Comparison of ENCODE assay signal across 8 cellular contexts in the genomic region with DNA sequence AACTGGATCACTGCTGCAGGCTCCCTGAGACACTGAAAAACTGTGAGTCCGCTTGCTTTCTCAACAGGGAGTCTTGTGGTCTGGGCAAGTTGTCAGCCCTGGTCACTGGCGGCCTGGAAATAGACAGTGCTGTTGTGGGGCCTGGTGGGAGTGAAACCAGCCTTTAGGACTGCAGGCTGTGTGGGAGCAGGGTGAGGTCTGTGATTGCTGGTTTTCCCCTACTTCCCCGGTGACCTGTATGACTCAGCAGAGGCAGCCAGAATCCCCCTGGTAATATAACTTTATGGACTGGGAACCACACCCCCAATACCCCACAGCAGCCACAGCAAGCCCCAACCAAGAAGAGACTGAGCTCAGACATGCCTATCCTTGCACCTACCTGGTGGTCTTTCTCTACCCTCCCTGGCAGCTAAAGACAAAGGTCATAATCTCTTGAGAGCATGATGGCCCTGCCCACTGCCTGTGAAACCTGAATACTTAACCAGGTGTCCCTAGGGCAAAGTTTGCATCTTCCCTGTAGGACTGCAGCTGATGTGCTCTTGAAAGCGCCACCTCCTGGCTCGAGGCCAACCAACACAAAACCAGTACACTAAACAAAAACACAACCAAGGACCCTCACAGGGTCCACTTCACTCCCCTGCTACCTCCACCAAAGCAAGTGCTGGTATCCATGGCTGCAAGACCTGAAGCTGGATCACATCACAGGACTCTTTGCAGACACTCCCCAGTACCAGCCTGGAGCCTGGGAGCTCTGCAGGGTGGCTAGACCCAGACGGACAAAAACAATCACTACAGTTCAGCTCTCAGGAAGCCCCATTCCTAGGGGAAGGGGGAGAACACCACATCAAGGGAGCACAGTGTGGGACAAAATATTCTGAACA. TPM values are rescaled to one million over a fixed set of nuclear protein-coding genes. Genes with fewer than 3 reads are reported as not detected.
DNase-seq lines count a peak whose midpoint lies in the region; ATAC-seq, FAIRE-seq and TF ChIP-seq lines count a peak whose summit lies in the region.

No MANE protein-coding gene starts in this region.

- in situ Hi-C loops in HAP-1 (cut with MboI; ENCODE audit: low sequenced_read_pairs): no loop called here

- H3K36me3 ChIP-seq in DOHH2 (ENCODE audit: control insufficient read depth, low read length): no peaks in the 10 kb centered on the region
- H3K36me3 ChIP-seq in Peyer's patch: no peaks in the 10 kb centered on the region
- no peaks in the 10 kb centered on the region for H3K36me3 ChIP-seq in mucosa of descending colon (ENCODE audit: low read depth)
- H3K36me3 ChIP-seq in HAP-1 (replicated peaks): no peaks in the 10 kb centered on the region

- H3F3A ChIP-seq in DOHH2 (ENCODE audit: control insufficient read depth, insufficient read depth): no peaks in the 10 kb centered on the region

- ATAC-seq in GM19328 (IDR thresholded peaks at IDR 0.05; ENCODE audit: unreplicated experiment) (peak; percentile 98), HG03139 (IDR thresholded peaks at IDR 0.05; ENCODE audit: unreplicated experiment) (peak; percentile 99), mucosa of descending colon (peak; percentile 91)

- no peak overlapping the region for H3K4me2 ChIP-seq in DOHH2 (ENCODE audit: low read length)

- H3K4me1 ChIP-seq in DOHH2 (ENCODE audit: control insufficient read depth, low read length) (no peaks in the 10 kb centered on the region), Peyer's patch (peaks cover 0 to 5% (median 0%) of the 10 kb centered on the region in 4 donors), mucosa of descending colon (ENCODE audit: low read depth) (peaks cover 4% of the 10 kb centered on the region), HAP-1 (peaks cover 2% of the 10 kb centered on the region; the same call in 1 of the 2 replicates)

- no peaks in the 10 kb centered on the region for H3K9me3 ChIP-seq in DOHH2 (ENCODE audit: control insufficient read depth, insufficient read depth, low read length)
- H3K9me3 ChIP-seq in Peyer's patch: no peaks in the 10 kb centered on the region
- no peaks in the 10 kb centered on the region for H3K9me3 ChIP-seq in mucosa of descending colon
- H3K9me3 ChIP-seq in HAP-1: no peaks in the 10 kb centered on the region

- no peaks in the 10 kb centered on the region for H3K9me2 ChIP-seq in DOHH2 (replicated peaks; ENCODE audit: control insufficient read depth, low read length)

- no peak overlapping the region for H3K4me3 ChIP-seq in DOHH2 (ENCODE audit: low read length)
- no peak overlapping the region for H3K4me3 ChIP-seq in Peyer's patch
- no peak overlapping the region for H3K4me3 ChIP-seq in mucosa of descending colon
- H3K4me3 ChIP-seq in HAP-1: no peak overlapping the region

- DNase-seq in Peyer's patch (peak in 2 of 3 donors; percentile 58 to 70), mucosa of descending colon (peak in 2 of 3 donors; percentile 47 to 49), D721Med (ENCODE audit: insufficient read length, low spot score) (no peak), HAP-1 (ENCODE audit: low spot score in 2 of 2) (no peak)
- no peak for DNase-seq in NK-92 treated with Interleukin-12 subunit alpha and Interleukin-12 subunit beta, amount 100 ng/mL, for 24 hours (lab: John Stamatoyannopoulos, UW)

- no peak for FAIRE-seq in D721Med (lab: Jason Lieb, UNC)

- no peaks in the 10 kb centered on the region for H3K79me2 ChIP-seq in DOHH2 (ENCODE audit: control insufficient read depth, low read length)

- H3K27ac ChIP-seq in DOHH2 (ENCODE audit: low read depth, low read length) (no peak overlapping the region), Peyer's patch (no peak overlapping the region)

- TF ChIP-seq CTCF in DOHH2 (IDR thresholded peaks at IDR 0.05; ENCODE audit: low read depth, low read length, poor library complexity, severe bottlenecking) (peak; percentile 65), Peyer's patch (IDR thresholded peaks at IDR 0.05) (peak in 1 of 6 experiments; percentile 14), mucosa of descending colon (IDR thresholded peaks at IDR 0.05) (no peak), D721Med (IDR thresholded peaks at IDR 0.05; ENCODE audit: insufficient read depth, missing control alignments) (no peak)

- no peak for TF ChIP-seq POLR2A in Peyer's patch (IDR thresholded peaks at IDR 0.05)

- H3K27me3 ChIP-seq in DOHH2 (ENCODE audit: control insufficient read depth, low read length): no peaks in the 10 kb centered on the region
- no peaks in the 10 kb centered on the region for H3K27me3 ChIP-seq in Peyer's patch
- 0 out of 2 replicates have a peak, but pooled peaks cover 3% of the 10 kb centered on the region for H3K27me3 ChIP-seq in HAP-1 (ENCODE audit: low read depth)

- no peaks in the 10 kb centered on the region for H4K20me1 ChIP-seq in DOHH2 (ENCODE audit: control insufficient read depth, insufficient read depth, low read depth, low read length)

- intact Hi-C loops in mucosa of descending colon (cut with DNase I, micrococcal nuclease): no loop called here

RNA-seq across cellular contexts. Expression of a gene that starts 7.2 kb away (rescaled TPM):
- 1 to 10 TPM in 3 of 4 donors, under 1 TPM in 1; 0.88 to 2.5 (median 1.6) TPM for total RNA-seq in Peyer's patch
- 1 to 10 TPM; 1.8 to 4.6 (median 3.7) TPM for total RNA-seq in mucosa of descending colon

RNA-seq across cellular contexts. Expression of a gene that starts 50.5 kb away (rescaled TPM):
- total RNA-seq in Peyer's patch (10 to 100 TPM in 3 of 4 donors, 1 to 10 TPM in 1; 7.7 to 33.8 (median 12.8) TPM), mucosa of descending colon (10 to 100 TPM in 2 of 3 donors, 1 to 10 TPM in 1; 9.4 to 18.2 (median 13.4) TPM)

RNA-seq across cellular contexts. Expression of a gene that starts 50.7 kb away (rescaled TPM):
- total RNA-seq in Peyer's patch (10 to 100 TPM; 17.8 to 23.9 (median 20.7) TPM), mucosa of descending colon (10 to 100 TPM; 21.6 to 31.1 (median 29.0) TPM)

Comparison
In these comparisons a context has a peak if more than half of its experiments do, and no peak if none do; other contexts are left out.
1. DNase-seq: peak in Peyer's patch (2 of 3) and mucosa of descending colon (2 of 3); none in D721Med (single experiment), NK-92 treated with Interleukin-12 subunit alpha and Interleukin-12 subunit beta, amount 100 ng/mL, for 24 hours (single experiment) and HAP-1 (0 of 2).
2. Peak in every context shown above with its lines, with median percentiles within 50 percentile points of each other: ATAC-seq.